1 cellular context compared by ENCODE assay signal in genomic region chr17:64128787-64129514, GRCh38.
TF ChIP-seq lines count a peak whose summit lies in the region.

No MANE protein-coding gene starts in this region.

TF ChIP-seq in GM23338, 12 proteins besides CTCF, POLR2A, EP300 and RAD21 (continued from another document):
- TF ChIP-seq ZNF462 (CRISPR knock-in tag; IDR thresholded peaks at IDR 0.05) (no peak), EZH2phosphoT487 (IDR thresholded peaks at IDR 0.05; ENCODE audit: unreplicated experiment) (no peak), STAT1 (IDR thresholded peaks at IDR 0.05; ENCODE audit: unreplicated experiment) (no peak), ZNF114 (CRISPR knock-in tag; IDR thresholded peaks at IDR 0.05) (no peak)
TF ChIP-seq in GM23338: peak in this region for 0.
